In genomic region chr2:25980076-25980887, GRCh38 we compare ENCODE assay signal across 19 cellular contexts. TPM values are rescaled to one million over a fixed set of nuclear protein-coding genes. Genes with fewer than 3 reads are reported as not detected.
A peak's percentile ranks its signal among the peaks of the same experiment; 100 is the strongest.
DNase-seq lines count a peak whose midpoint lies in the region; ATAC-seq and TF ChIP-seq lines count a peak whose summit lies in the region.
"Had no signal": no experiment of that assay in that cellular context is flagged by ENCODE, and none has a peak within 500 bp of the region (broad histone marks: within the 10 kb centered on the region; RNA-seq: fewer than 3 reads in every experiment).

No MANE protein-coding gene starts in this region.

- no peak for TF ChIP-seq CTCF in nephron (IDR thresholded peaks at IDR 0.05; ENCODE audit: unreplicated experiment in 3 of 3)
- no peak for TF ChIP-seq CTCF in type B pancreatic cell (conservative IDR thresholded peaks at IDR 0.05)

- intact Hi-C loops in activated CD4-positive, alpha-beta memory T cell treated with anti-CD3 and anti-CD28 coated beads for 36 hours (cut with micrococcal nuclease) = loop anchor here (10.0 kb wide), 1 partner anchor 105 kb away; the partner anchor contains the start of gene ASXL2

- POLR2A ChIA-PET in activated CD4-positive, alpha-beta memory T cell treated with anti-CD3 and anti-CD28 coated beads, Interleukin-2, amount 10 ng/mL, durations not matched to agents 7 days and 5 days (lab: Charles Lee) = interaction anchor here (0.8 to 2.4 kb wide), 3 partner anchors 8 to 11 kb away, joined by 3 to 13 read pairs (median 3); no protein-coding TSS in a partner anchor
- POLR2A ChIA-PET in activated CD4-positive, alpha-beta memory T cell treated with anti-CD3 and anti-CD28 coated beads for 36 hours (lab: Charles Lee) = no interaction called here

- DNase-seq in activated CD4-positive, alpha-beta memory T cell treated with anti-CD3 and anti-CD28 coated beads, Interleukin-2, amount 10 ng/mL, durations not matched to agents 7 days and 5 days = no peak
- DNase-seq in activated CD4-positive, alpha-beta memory T cell treated with anti-CD3 and anti-CD28 coated beads for 36 hours = no peak
- DNase-seq in central memory CD8-positive, alpha-beta T cell (ENCODE audit: low spot score in 2 of 2) = no peak
- DNase-seq in type B pancreatic cell (ENCODE audit: extremely low spot score, unreplicated experiment) (no peak), Ammon's horn (ENCODE audit: low spot score) (no peak), 8988T (no peak)
- DNase-seq: adrenal gland; EL; H7; left cardiac atrium; naive B cell; NCI-H1436 treated with DMSO at 0.1 percent for 48 hours; NCI-H510A treated with DMSO at 0.1 percent for 48 hours; stimulated activated CD4-positive, alpha-beta T cell treated with anti-CD3 and anti-CD28 coated beads, Interleukin-2, amount 100 ng/mL, for 48 hours; stimulated activated naive CD4-positive, alpha-beta T cell treated with Interleukin-2 at 50 U/mL for 16 hours; T-helper 9 cell had no signal

- ATAC-seq in central memory CD8-positive, alpha-beta T cell (replicated peaks; ENCODE audit: extremely low read depth, poor library complexity, severe bottlenecking) = no peak
- ATAC-seq in HG02981 (IDR thresholded peaks at IDR 0.05; ENCODE audit: unreplicated experiment) = no peak
- ATAC-seq: left cardiac atrium had no signal

- H3K9me3 Mint-ChIP-seq in activated CD4-positive, alpha-beta memory T cell treated with anti-CD3 and anti-CD28 coated beads, Interleukin-2, amount 10 ng/mL, durations not matched to agents 7 days and 5 days = no peaks in the 10 kb centered on the region
- H3K9me3 Mint-ChIP-seq in activated CD4-positive, alpha-beta memory T cell treated with anti-CD3 and anti-CD28 coated beads for 36 hours = no peaks in the 10 kb centered on the region
- no peaks in the 10 kb centered on the region for H3K9me3 Mint-ChIP-seq in central memory CD8-positive, alpha-beta T cell
- no peaks in the 10 kb centered on the region for H3K9me3 Mint-ChIP-seq in nephron
- H3K9me3 Mint-ChIP-seq in type B pancreatic cell = no peaks in the 10 kb centered on the region
- H3K9me3 Mint-ChIP-seq: memory B cell, naive B cell had no signal

- no peaks in the 10 kb centered on the region for H3K36me3 Mint-ChIP-seq in activated CD4-positive, alpha-beta memory T cell treated with anti-CD3 and anti-CD28 coated beads, Interleukin-2, amount 10 ng/mL, durations not matched to agents 7 days and 5 days (ENCODE audit: low read depth)
- H3K36me3 Mint-ChIP-seq in activated CD4-positive, alpha-beta memory T cell treated with anti-CD3 and anti-CD28 coated beads for 36 hours = no peaks in the 10 kb centered on the region
- peaks cover 1% of the 10 kb centered on the region for H3K36me3 Mint-ChIP-seq in central memory CD8-positive, alpha-beta T cell (ENCODE audit: insufficient read depth)
- H3K36me3 Mint-ChIP-seq in nephron (ENCODE audit: low read depth) (peaks cover 24% of the 10 kb centered on the region), type B pancreatic cell (peaks cover 24% of the 10 kb centered on the region)
- H3K36me3 Mint-ChIP-seq: memory B cell, naive B cell had no signal

- no peak overlapping the region for H3K27ac Mint-ChIP-seq in activated CD4-positive, alpha-beta memory T cell treated with anti-CD3 and anti-CD28 coated beads, Interleukin-2, amount 10 ng/mL, durations not matched to agents 7 days and 5 days
- no peak overlapping the region for H3K27ac Mint-ChIP-seq in activated CD4-positive, alpha-beta memory T cell treated with anti-CD3 and anti-CD28 coated beads for 36 hours
- H3K27ac Mint-ChIP-seq in central memory CD8-positive, alpha-beta T cell (ENCODE audit: low read depth) = no peak overlapping the region
- H3K27ac Mint-ChIP-seq in nephron (no peak overlapping the region), type B pancreatic cell (no peak overlapping the region)
- H3K27ac Mint-ChIP-seq: memory B cell had no signal

- H3K4me1 Mint-ChIP-seq in activated CD4-positive, alpha-beta memory T cell treated with anti-CD3 and anti-CD28 coated beads, Interleukin-2, amount 10 ng/mL, durations not matched to agents 7 days and 5 days = peaks cover 19% of the 10 kb centered on the region
- no peaks in the 10 kb centered on the region for H3K4me1 Mint-ChIP-seq in activated CD4-positive, alpha-beta memory T cell treated with anti-CD3 and anti-CD28 coated beads for 36 hours (ENCODE audit: low read depth)
- H3K4me1 Mint-ChIP-seq in central memory CD8-positive, alpha-beta T cell = peaks cover 45% of the 10 kb centered on the region
- H3K4me1 Mint-ChIP-seq in nephron = peaks cover 44% of the 10 kb centered on the region
- H3K4me1 Mint-ChIP-seq in type B pancreatic cell (ENCODE audit: unreplicated experiment) = peaks cover 41% of the 10 kb centered on the region

- peaks cover 4% of the 10 kb centered on the region for H3K27me3 Mint-ChIP-seq in activated CD4-positive, alpha-beta memory T cell treated with anti-CD3 and anti-CD28 coated beads, Interleukin-2, amount 10 ng/mL, durations not matched to agents 7 days and 5 days
- H3K27me3 Mint-ChIP-seq in activated CD4-positive, alpha-beta memory T cell treated with anti-CD3 and anti-CD28 coated beads for 36 hours = no peaks in the 10 kb centered on the region
- H3K27me3 Mint-ChIP-seq in central memory CD8-positive, alpha-beta T cell = no peaks in the 10 kb centered on the region
- H3K27me3 Mint-ChIP-seq in nephron (ENCODE audit: low read depth) (no peaks in the 10 kb centered on the region), type B pancreatic cell (no peaks in the 10 kb centered on the region)
- H3K27me3 Mint-ChIP-seq: memory B cell, naive B cell had no signal

- CTCF ChIA-PET in activated CD4-positive, alpha-beta memory T cell treated with anti-CD3 and anti-CD28 coated beads, Interleukin-2, amount 10 ng/mL, durations not matched to agents 7 days and 5 days (lab: Charles Lee) = interaction anchor here (0.7 to 3.1 kb wide), 2 partner anchors 29 to 44 kb away, joined by 3 to 11 read pairs; no protein-coding TSS in a partner anchor
- CTCF ChIA-PET in activated CD4-positive, alpha-beta memory T cell treated with anti-CD3 and anti-CD28 coated beads for 36 hours (lab: Charles Lee) = interaction anchor here (1.2 to 1.8 kb wide), 2 partner anchors 11 kb away, joined by 4 to 12 read pairs; no protein-coding TSS in a partner anchor

- H3K4me3 Mint-ChIP-seq in activated CD4-positive, alpha-beta memory T cell treated with anti-CD3 and anti-CD28 coated beads, Interleukin-2, amount 10 ng/mL, durations not matched to agents 7 days and 5 days = peak overlapping the region; percentile 7
- H3K4me3 Mint-ChIP-seq in activated CD4-positive, alpha-beta memory T cell treated with anti-CD3 and anti-CD28 coated beads for 36 hours = no peak overlapping the region
- H3K4me3 Mint-ChIP-seq in central memory CD8-positive, alpha-beta T cell = peak overlapping the region; percentile 84
- H3K4me3 Mint-ChIP-seq in nephron = peak overlapping the region; percentile 79 to 94 (median 89)
- H3K4me3 Mint-ChIP-seq in type B pancreatic cell = peak overlapping the region; percentile 54

RNA-seq across cellular contexts. Expression of gene KIF3C, which starts 2.0 kb away (rescaled TPM):
- 10 to 100 TPM; 10.3 to 10.7 TPM for total RNA-seq in activated CD4-positive, alpha-beta memory T cell treated with anti-CD3 and anti-CD28 coated beads, Interleukin-2, amount 10 ng/mL, durations not matched to agents 7 days and 5 days
- 1 to 10 TPM; 5.3 to 5.4 TPM for total RNA-seq in activated CD4-positive, alpha-beta memory T cell treated with anti-CD3 and anti-CD28 coated beads for 36 hours
- total RNA-seq in type B pancreatic cell (ENCODE audit: low replicate concordance) = 15.4 and 25.5 TPM in 2 replicates

RNA-seq across cellular contexts. Expression of gene RAB10, which starts 53.6 kb away (rescaled TPM):
- 100 to 1,000 TPM; 116 to 117 TPM for total RNA-seq in activated CD4-positive, alpha-beta memory T cell treated with anti-CD3 and anti-CD28 coated beads, Interleukin-2, amount 10 ng/mL, durations not matched to agents 7 days and 5 days
- total RNA-seq in activated CD4-positive, alpha-beta memory T cell treated with anti-CD3 and anti-CD28 coated beads for 36 hours = 100 to 1,000 TPM; 110 to 119 TPM
- total RNA-seq in type B pancreatic cell (ENCODE audit: low replicate concordance) = 143 and 186 TPM in 2 replicates
